Comparison of ENCODE assay signal across 12 cellular contexts in the genomic region with DNA sequence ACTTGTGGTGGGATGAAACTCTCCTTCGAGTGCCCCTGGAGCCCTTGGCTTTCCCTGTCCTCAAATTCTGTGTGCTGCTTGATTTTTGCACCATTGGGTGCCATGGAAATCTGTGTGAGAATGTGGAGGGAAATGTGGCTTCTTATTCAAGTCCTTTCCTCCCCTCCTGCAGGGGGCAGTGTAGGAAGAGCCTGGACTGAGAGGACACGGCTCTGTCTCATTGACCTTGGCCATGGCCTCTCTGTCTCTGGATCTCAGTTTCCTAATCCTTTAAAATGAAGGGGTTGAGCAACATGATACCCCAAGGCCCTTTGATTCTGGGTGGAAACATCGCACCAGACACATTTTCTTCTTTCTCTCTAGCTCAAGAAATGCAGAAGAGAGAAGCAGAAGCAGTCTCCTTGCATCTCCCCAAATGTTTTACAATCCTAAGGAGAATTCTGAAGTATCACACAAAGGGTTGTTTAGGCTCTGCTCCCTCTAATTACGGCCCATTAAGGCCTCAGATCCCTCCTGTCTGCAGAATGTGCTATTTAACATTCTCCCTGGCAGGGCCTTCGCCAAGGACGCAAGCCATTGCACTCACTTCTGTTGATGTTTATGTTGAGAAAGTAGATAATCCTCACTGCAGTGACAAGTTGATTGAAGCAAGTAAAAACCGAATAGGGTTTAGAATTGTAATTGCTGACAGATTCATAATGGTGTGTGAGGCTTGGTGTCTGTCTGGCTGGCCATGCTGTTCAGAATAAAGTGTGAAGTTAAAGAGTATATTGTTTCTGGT.
DNase-seq lines count a peak whose midpoint lies in the region; ATAC-seq and TF ChIP-seq lines count a peak whose summit lies in the region.
"Had no signal": no experiment of that assay in that cellular context is flagged by ENCODE, and none has a peak within 500 bp of the region (broad histone marks: within the 10 kb centered on the region; RNA-seq: fewer than 3 reads in every experiment).

No MANE protein-coding gene starts in this region.

- H3K4me3 Mint-ChIP-seq in activated CD8-positive, alpha-beta T cell treated with anti-CD3 and anti-CD28 coated beads for 36 hours: no peak overlapping the region
- H3K4me3 Mint-ChIP-seq in activated CD8-positive, alpha-beta T cell treated with anti-CD3 and anti-CD28 coated beads, Interleukin-2, amount 10 ng/mL, durations not matched to agents 7 days and 5 days: no peak overlapping the region
- no peak overlapping the region for H3K4me3 Mint-ChIP-seq in activated T-helper 2 cell treated with anti-CD3 and anti-CD28 coated beads, Interferon-gamma antibody, Interleukin-2, Interleukin-4, amounts not matched to agents 10 μg/mL and 5 μg/mL and 100 μg/mL, durations not matched to agents 14 hours and 24 hours and 36 hours (ENCODE audit: low read depth)
- H3K4me3 Mint-ChIP-seq: CD8-positive, alpha-beta T cell had no signal

- peaks cover 9% of the 10 kb centered on the region for H3K9me3 Mint-ChIP-seq in activated CD8-positive, alpha-beta T cell treated with anti-CD3 and anti-CD28 coated beads for 36 hours
- peaks cover 9% of the 10 kb centered on the region for H3K9me3 Mint-ChIP-seq in activated CD8-positive, alpha-beta T cell treated with anti-CD3 and anti-CD28 coated beads, Interleukin-2, amount 10 ng/mL, durations not matched to agents 7 days and 5 days (ENCODE audit: insufficient read depth)
- peaks cover 19% of the 10 kb centered on the region for H3K9me3 Mint-ChIP-seq in activated T-helper 2 cell treated with anti-CD3 and anti-CD28 coated beads, Interferon-gamma antibody, Interleukin-2, Interleukin-4, amounts not matched to agents 10 μg/mL and 5 μg/mL and 100 μg/mL, durations not matched to agents 14 hours and 24 hours and 36 hours
- H3K9me3 Mint-ChIP-seq: CD8-positive, alpha-beta T cell had no signal

- no peaks in the 10 kb centered on the region for H3K36me3 Mint-ChIP-seq in activated CD8-positive, alpha-beta T cell treated with anti-CD3 and anti-CD28 coated beads for 36 hours (ENCODE audit: low read depth)
- H3K36me3 Mint-ChIP-seq in activated CD8-positive, alpha-beta T cell treated with anti-CD3 and anti-CD28 coated beads, Interleukin-2, amount 10 ng/mL, durations not matched to agents 7 days and 5 days (ENCODE audit: low read depth): no peaks in the 10 kb centered on the region
- peaks cover 67% of the 10 kb centered on the region for H3K36me3 Mint-ChIP-seq in activated T-helper 2 cell treated with anti-CD3 and anti-CD28 coated beads, Interferon-gamma antibody, Interleukin-2, Interleukin-4, amounts not matched to agents 10 μg/mL and 5 μg/mL and 100 μg/mL, durations not matched to agents 14 hours and 24 hours and 36 hours (ENCODE audit: low read depth)
- H3K36me3 Mint-ChIP-seq: CD8-positive, alpha-beta T cell had no signal

- intact Hi-C loops in activated CD8-positive, alpha-beta T cell treated with anti-CD3 and anti-CD28 coated beads for 36 hours (cut with micrococcal nuclease): no loop called here
- intact Hi-C loops in heart right ventricle (cut with DNase I): no loop called here
- intact Hi-C loops in activated T-helper 2 cell treated with anti-CD3 and anti-CD28 coated beads, Interferon-gamma antibody, Interleukin-2, Interleukin-4, amounts not matched to agents 10 μg/mL and 5 μg/mL and 100 μg/mL, durations not matched to agents 14 hours and 24 hours and 36 hours (cut with micrococcal nuclease): no loop called here

- H3K4me1 ChIP-seq in heart right ventricle: peaks cover 0 to 4% (median 0%) of the 10 kb centered on the region in 9 donors

- DNase-seq in activated CD8-positive, alpha-beta T cell treated with anti-CD3 and anti-CD28 coated beads for 36 hours: peak; percentile 41
- no peak for DNase-seq in activated CD8-positive, alpha-beta T cell treated with anti-CD3 and anti-CD28 coated beads, Interleukin-2, amount 10 ng/mL, durations not matched to agents 7 days and 5 days
- DNase-seq in NCI-H460 (ENCODE audit: extremely low read depth, low read depth): peak; percentile 12
- peak; percentile 1 to 33 for DNase-seq in erythroblast (lab: John Stamatoyannopoulos, UW)
- peak; percentile 43 for DNase-seq in stimulated activated CD8-positive, alpha-beta memory T cell treated with anti-CD3 and anti-CD28 coated beads, Interleukin-4, amount 100 ng/mL, for 48 hours
- no peak for DNase-seq in midbrain (lab: John Stamatoyannopoulos, UW)
- no peak for DNase-seq in heart right ventricle
- DNase-seq in activated T-helper 2 cell treated with anti-CD3 and anti-CD28 coated beads, Interferon-gamma antibody, Interleukin-2, Interleukin-4, amounts not matched to agents 10 μg/mL and 5 μg/mL and 100 μg/mL, durations not matched to agents 14 hours and 24 hours and 36 hours (ENCODE audit: low spot score): no peak
- DNase-seq: amygdala; CD8-positive, alpha-beta T cell; hippocampal formation; NCI-H2171 had no signal

- TF ChIP-seq POLR2A in erythroblast (IDR thresholded peaks at IDR 0.05; ENCODE audit: low read length): no peak

- ATAC-seq in activated CD8-positive, alpha-beta T cell treated with anti-CD3 and anti-CD28 coated beads for 36 hours: no peak
- no peak for ATAC-seq in activated CD8-positive, alpha-beta T cell treated with anti-CD3 and anti-CD28 coated beads, Interleukin-2, amount 10 ng/mL, durations not matched to agents 7 days and 5 days
- ATAC-seq in heart right ventricle: no peak
- ATAC-seq: CD8-positive, alpha-beta T cell had no signal

- no peak overlapping the region for H3K4me3 ChIP-seq in heart right ventricle

- TF ChIP-seq CTCF in activated CD8-positive, alpha-beta T cell treated with anti-CD3 and anti-CD28 coated beads for 36 hours (IDR thresholded peaks at IDR 0.05): peak; percentile 40
- TF ChIP-seq CTCF in heart right ventricle (IDR thresholded peaks at IDR 0.05): peak in 2 of 9 donors; percentile 18 to 21

- CTCF ChIA-PET in activated CD8-positive, alpha-beta T cell treated with anti-CD3 and anti-CD28 coated beads for 36 hours (lab: Charles Lee): interaction anchor here (0.6 to 1.2 kb wide), 3 partner anchors 10 to 15 kb away, joined by 3 to 4 read pairs (median 3); no protein-coding TSS in a partner anchor
- CTCF ChIA-PET in activated CD8-positive, alpha-beta T cell treated with anti-CD3 and anti-CD28 coated beads, Interleukin-2, amount 10 ng/mL, durations not matched to agents 7 days and 5 days (lab: Charles Lee): interaction anchor here (0.9 to 2.0 kb wide), 3 partner anchors 10 to 14 kb away, joined by 3 to 6 read pairs (median 5); no protein-coding TSS in a partner anchor

- WGBS in heart right ventricle, 2 donors: 72 to 76% methylated on average over 7 of the region's 7 CpGs

- H3K36me3 ChIP-seq in heart right ventricle: no peaks in the 10 kb centered on the region

- no peaks in the 10 kb centered on the region for H3K27me3 Mint-ChIP-seq in activated CD8-positive, alpha-beta T cell treated with anti-CD3 and anti-CD28 coated beads for 36 hours
- no peaks in the 10 kb centered on the region for H3K27me3 Mint-ChIP-seq in activated CD8-positive, alpha-beta T cell treated with anti-CD3 and anti-CD28 coated beads, Interleukin-2, amount 10 ng/mL, durations not matched to agents 7 days and 5 days (ENCODE audit: low read depth)
- no peaks in the 10 kb centered on the region for H3K27me3 Mint-ChIP-seq in activated T-helper 2 cell treated with anti-CD3 and anti-CD28 coated beads, Interferon-gamma antibody, Interleukin-2, Interleukin-4, amounts not matched to agents 10 μg/mL and 5 μg/mL and 100 μg/mL, durations not matched to agents 14 hours and 24 hours and 36 hours (ENCODE audit: low read depth)

- peaks cover under 1% of the 10 kb centered on the region for H3K4me1 Mint-ChIP-seq in activated CD8-positive, alpha-beta T cell treated with anti-CD3 and anti-CD28 coated beads for 36 hours (ENCODE audit: low read depth)
- H3K4me1 Mint-ChIP-seq in activated CD8-positive, alpha-beta T cell treated with anti-CD3 and anti-CD28 coated beads, Interleukin-2, amount 10 ng/mL, durations not matched to agents 7 days and 5 days (ENCODE audit: low read depth): peaks cover 6% of the 10 kb centered on the region
- H3K4me1 Mint-ChIP-seq in activated T-helper 2 cell treated with anti-CD3 and anti-CD28 coated beads, Interferon-gamma antibody, Interleukin-2, Interleukin-4, amounts not matched to agents 10 μg/mL and 5 μg/mL and 100 μg/mL, durations not matched to agents 14 hours and 24 hours and 36 hours (ENCODE audit: low read depth): peaks cover 30% of the 10 kb centered on the region

- POLR2A ChIA-PET in activated CD8-positive, alpha-beta T cell treated with anti-CD3 and anti-CD28 coated beads for 36 hours (lab: Charles Lee): interaction anchor here (0.7 kb wide), 1 partner anchor 12 kb away, joined by 3 read pairs; no protein-coding TSS in a partner anchor
- POLR2A ChIA-PET in activated CD8-positive, alpha-beta T cell treated with anti-CD3 and anti-CD28 coated beads, Interleukin-2, amount 10 ng/mL, durations not matched to agents 7 days and 5 days (lab: Charles Lee): no interaction called here

- peaks cover 0 to 11% (median 0%) of the 10 kb centered on the region in 11 donors for H3K9me3 ChIP-seq in heart right ventricle

- no peaks in the 10 kb centered on the region for H3K27me3 ChIP-seq in heart right ventricle

- H3K27ac Mint-ChIP-seq in activated CD8-positive, alpha-beta T cell treated with anti-CD3 and anti-CD28 coated beads for 36 hours: no peak overlapping the region
- H3K27ac Mint-ChIP-seq in activated CD8-positive, alpha-beta T cell treated with anti-CD3 and anti-CD28 coated beads, Interleukin-2, amount 10 ng/mL, durations not matched to agents 7 days and 5 days: no peak overlapping the region
- H3K27ac Mint-ChIP-seq in activated T-helper 2 cell treated with anti-CD3 and anti-CD28 coated beads, Interferon-gamma antibody, Interleukin-2, Interleukin-4, amounts not matched to agents 10 μg/mL and 5 μg/mL and 100 μg/mL, durations not matched to agents 14 hours and 24 hours and 36 hours: no peak overlapping the region
- H3K27ac Mint-ChIP-seq: CD8-positive, alpha-beta T cell had no signal

- H3K27ac ChIP-seq in heart right ventricle: no peak overlapping the region

Comparison
In these comparisons a context has a peak if more than half of its experiments do, and no peak if none do; other contexts are left out.
1. DNase-seq: peak in activated CD8-positive, alpha-beta T cell treated with anti-CD3 and anti-CD28 coated beads for 36 hours (single experiment), NCI-H460 (single experiment), erythroblast (2 of 2) and stimulated activated CD8-positive, alpha-beta memory T cell treated with anti-CD3 and anti-CD28 coated beads, Interleukin-4, amount 100 ng/mL, for 48 hours (single experiment); none in activated CD8-positive, alpha-beta T cell treated with anti-CD3 and anti-CD28 coated beads, Interleukin-2, amount 10 ng/mL, durations not matched to agents 7 days and 5 days (single experiment), midbrain (single experiment), heart right ventricle (0 of 2) and activated T-helper 2 cell treated with anti-CD3 and anti-CD28 coated beads, Interferon-gamma antibody, Interleukin-2, Interleukin-4, amounts not matched to agents 10 μg/mL and 5 μg/mL and 100 μg/mL, durations not matched to agents 14 hours and 24 hours and 36 hours (single experiment).